Comparison of ENCODE assay signal across 23 cellular contexts in the genomic region with DNA sequence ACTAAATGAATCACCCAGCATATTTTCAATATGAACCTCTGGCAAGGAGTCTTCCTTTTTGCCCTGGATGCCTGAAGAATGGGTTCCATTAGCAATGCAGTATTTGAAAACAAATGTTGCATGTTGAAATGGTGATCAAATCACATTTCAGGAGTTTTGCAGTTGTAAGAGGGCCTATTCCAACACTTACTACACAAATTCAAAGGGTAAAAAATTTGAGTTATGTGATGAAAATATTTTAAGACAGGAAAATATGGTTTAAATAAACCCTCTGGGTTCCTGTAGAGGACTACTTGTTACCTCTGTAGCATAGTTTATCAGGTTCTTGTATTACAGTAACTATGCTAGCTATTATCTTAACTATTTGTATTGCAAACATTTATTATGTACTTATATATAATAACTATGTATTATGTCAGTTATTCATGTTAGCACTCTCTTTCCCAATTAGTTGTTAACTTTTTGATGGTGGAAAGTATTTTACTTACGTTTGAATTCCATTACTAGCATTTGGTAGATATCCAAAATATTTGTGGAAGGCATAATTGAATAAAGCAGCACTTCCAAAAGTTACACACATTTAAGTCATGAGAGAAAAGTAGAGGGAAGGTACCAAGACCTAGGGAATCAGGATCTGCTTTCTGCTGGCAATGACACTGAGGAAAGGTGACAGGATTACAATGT.
"Had no signal": no experiment of that assay in that cellular context is flagged by ENCODE, and none has a peak within 500 bp of the region (broad histone marks: within the 10 kb centered on the region; RNA-seq: fewer than 3 reads in every experiment).

No MANE protein-coding gene starts in this region.

- H3K36me3 Mint-ChIP-seq: naive B cell had no signal

- ATAC-seq: effector memory CD8-positive, alpha-beta T cell; foreskin keratinocyte; psoas muscle; right lobe of liver had no signal

- H3K27ac ChIP-seq: epithelial cell of prostate, esophagus muscularis mucosa, foreskin keratinocyte, left ventricle myocardium inferior, psoas muscle, right lobe of liver, spleen, stomach, thoracic aorta, transverse colon had no signal

- H3K4me1 Mint-ChIP-seq: immature natural killer cell; nephron progenitor cell; stimulated activated naive B cell treated with anti-CD40 and anti-IgM and Interleukin-4, amounts not matched to agents 10 μg/mL and 1 μg/mL and 100 μg/mL, for 72 hours had no signal

- DNase-seq: effector memory CD8-positive, alpha-beta T cell; foreskin keratinocyte; immature natural killer cell; left ventricle myocardium inferior; mesendoderm; naive B cell; nephron progenitor cell; psoas muscle; retina; right lobe of liver; spleen; stimulated activated CD4-positive, alpha-beta T cell treated with anti-CD3 and anti-CD28 coated beads, Interleukin-15, amount 100 ng/mL, for 24 hours; stimulated activated CD4-positive, alpha-beta T cell treated with anti-CD3 and anti-CD28 coated beads, Interleukin-1b, Interleukin-23, amount 100 ng/mL, for 48 hours; stimulated activated CD4-positive, alpha-beta T cell treated with anti-CD3 and anti-CD28 coated beads, Interleukin-4, amount 100 ng/mL, for 24 hours; stimulated activated naive B cell treated with anti-CD40 and anti-IgM and Interleukin-4, amounts not matched to agents 10 μg/mL and 1 μg/mL and 100 μg/mL, for 72 hours; stomach; substantia nigra; transverse colon had no signal

- H3K4me1 ChIP-seq: foreskin keratinocyte, left ventricle myocardium inferior, psoas muscle, right lobe of liver, spleen, stomach, transverse colon had no signal

- H3K9me3 ChIP-seq: esophagus muscularis mucosa, left ventricle myocardium inferior, psoas muscle, right lobe of liver, spleen, stomach, thoracic aorta, transverse colon had no signal

- H3K4me3 Mint-ChIP-seq: dendritic cell treated with granulocyte-macrophage colony-stimulating factor and Interleukin-4, amounts not matched to agents 40 ng/mL and 50 ng/mL, for 4 days; effector memory CD8-positive, alpha-beta T cell; immature natural killer cell; naive B cell; nephron progenitor cell; stimulated activated naive B cell treated with anti-CD40 and anti-IgM and Interleukin-4, amounts not matched to agents 10 μg/mL and 1 μg/mL and 100 μg/mL, for 72 hours had no signal

- H3K36me3 ChIP-seq: esophagus muscularis mucosa, left ventricle myocardium inferior, right lobe of liver, spleen, stomach, thoracic aorta, transverse colon had no signal

- H3K9me3 Mint-ChIP-seq: effector memory CD8-positive, alpha-beta T cell; nephron progenitor cell had no signal

- H3K27ac Mint-ChIP-seq: dendritic cell treated with granulocyte-macrophage colony-stimulating factor and Interleukin-4, amounts not matched to agents 40 ng/mL and 50 ng/mL, for 4 days; effector memory CD8-positive, alpha-beta T cell; immature natural killer cell; naive B cell; nephron progenitor cell; stimulated activated naive B cell treated with anti-CD40 and anti-IgM and Interleukin-4, amounts not matched to agents 10 μg/mL and 1 μg/mL and 100 μg/mL, for 72 hours had no signal

- H3K27me3 ChIP-seq: esophagus muscularis mucosa, foreskin keratinocyte, right lobe of liver, spleen, stomach, transverse colon had no signal

- H3K4me3 ChIP-seq: esophagus muscularis mucosa, left ventricle myocardium inferior, lung, psoas muscle, right lobe of liver, spleen, stomach, thoracic aorta, transverse colon had no signal

- H3K27me3 Mint-ChIP-seq: dendritic cell treated with granulocyte-macrophage colony-stimulating factor and Interleukin-4, amounts not matched to agents 40 ng/mL and 50 ng/mL, for 4 days; effector memory CD8-positive, alpha-beta T cell; naive B cell; stimulated activated naive B cell treated with anti-CD40 and anti-IgM and Interleukin-4, amounts not matched to agents 10 μg/mL and 1 μg/mL and 100 μg/mL, for 72 hours had no signal
